In the genomic region with DNA sequence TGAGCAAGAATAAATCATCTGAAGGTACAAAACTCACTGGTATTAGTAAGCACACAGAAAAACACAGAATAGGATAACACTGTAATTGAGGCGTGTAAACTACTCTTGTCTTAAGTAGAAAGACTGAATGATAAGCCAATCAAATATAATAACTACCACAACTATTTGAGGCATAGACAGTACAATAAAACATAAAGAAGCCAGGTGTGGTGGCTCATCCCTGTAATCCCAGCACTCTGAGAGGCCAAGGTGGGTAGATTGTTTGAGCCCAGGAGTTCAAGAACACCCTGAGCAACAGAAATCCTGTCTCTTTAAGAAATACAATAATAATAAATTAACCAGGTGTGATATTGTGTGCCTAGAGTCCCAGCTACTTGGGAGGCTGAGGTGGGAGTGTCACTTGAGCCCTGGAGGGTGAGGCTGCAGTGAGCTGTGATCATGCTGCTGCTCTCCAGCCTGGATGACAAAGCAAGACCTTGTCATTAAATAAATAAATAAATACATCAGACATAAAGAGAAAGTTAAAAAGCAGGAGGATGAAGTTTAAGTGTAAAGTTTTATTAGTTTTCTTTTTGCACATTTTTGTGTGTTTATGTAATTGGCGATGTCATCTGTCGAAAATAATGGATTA, we compare ENCODE assay signal across 21 cellular contexts.
DNase-seq lines count a peak whose midpoint lies in the region; FAIRE-seq and TF ChIP-seq lines count a peak whose summit lies in the region.
"Had no signal": no experiment of that assay in that cellular context is flagged by ENCODE, and none has a peak within 500 bp of the region (broad histone marks: within the 10 kb centered on the region; RNA-seq: fewer than 3 reads in every experiment).

No MANE protein-coding gene starts in this region.

- no peak overlapping the region for H4K91ac ChIP-seq in H1 (replicated peaks; ENCODE audit: insufficient read length, low read length)

- no peak overlapping the region for H3K56ac ChIP-seq in H1 (replicated peaks; ENCODE audit: insufficient read length, low read depth, low read length)

- POLR2A ChIA-PET in MCF 10A (lab: Yijun Ruan, JAX): interaction anchor here (0.7 kb wide), 1 partner anchor 14 kb away, joined by 3 read pairs; no protein-coding TSS in a partner anchor
- POLR2A ChIA-PET in H1 (lab: Charles Lee; ENCODE audit: partially characterized antibody): no interaction called here

- no peaks in the 10 kb centered on the region for H3K27me3 ChIP-seq in mammary epithelial cell (ENCODE audit: insufficient read depth, low read length)
- no peaks in the 10 kb centered on the region for H3K27me3 ChIP-seq in H1 (replicated peaks in 1 of 4; ENCODE audit: control insufficient read depth in 3 of 4, extremely low read depth in 1 of 4, insufficient read depth in 3 of 4, low read length in 3 of 4)
- no peaks in the 10 kb centered on the region for H3K27me3 ChIP-seq in colonic mucosa
- H3K27me3 ChIP-seq: BE2C had no signal

- no peaks in the 10 kb centered on the region for H3K79me2 ChIP-seq in mammary epithelial cell (ENCODE audit: insufficient read depth, low read length)
- no peaks in the 10 kb centered on the region for H3K79me2 ChIP-seq in H1 (ENCODE audit: control insufficient read depth in 1 of 2, insufficient read depth in 2 of 2, low read length in 2 of 2)

- H3K27ac ChIP-seq in mammary epithelial cell (ENCODE audit: insufficient read depth, low read depth, low read length): no peak overlapping the region
- no peak overlapping the region for H3K27ac ChIP-seq in H1 (ENCODE audit: low read depth, low read length)
- no peak overlapping the region for H3K27ac ChIP-seq in colonic mucosa

- no peak overlapping the region for H2BK15ac ChIP-seq in H1 (ENCODE audit: low read length)

- no peak overlapping the region for H3K27ac Mint-ChIP-seq in MCF 10A (ENCODE audit: low read depth, unreplicated experiment)
- H3K27ac Mint-ChIP-seq in type B pancreatic cell: peak overlapping the region; percentile 82
- H3K27ac Mint-ChIP-seq: CD4-positive, CD25-positive, alpha-beta regulatory T cell; T-cell had no signal

- no peak for FAIRE-seq in H1 (lab: Jason Lieb, UNC)

- no peak for TF ChIP-seq EP300 in H1 (IDR thresholded peaks at IDR 0.05; ENCODE audit: borderline replicate concordance in 1 of 2, low read depth in 2 of 2, low read length in 2 of 2)

- no peaks in the 10 kb centered on the region for H3K4me1 Mint-ChIP-seq in MCF 10A (ENCODE audit: insufficient read depth, unreplicated experiment)
- H3K4me1 Mint-ChIP-seq in type B pancreatic cell (ENCODE audit: unreplicated experiment): peaks cover 14% of the 10 kb centered on the region
- H3K4me1 Mint-ChIP-seq: CD4-positive, CD25-positive, alpha-beta regulatory T cell; T-cell had no signal

- 61% methylated on average over 3 of the region's 3 CpGs for WGBS in mammary epithelial cell (ENCODE audit: low coverage, missing lambda C conversion rate)
- WGBS in H1 (ENCODE audit: extremely low coverage in 1 of 2, insufficient coverage in 1 of 2, insufficient read length in 1 of 2, insufficient replicate concordance in 2 of 2, low coverage in 1 of 2, low lambda C conversion rate in 2 of 2, missing lambda C conversion rate in 1 of 2), 2 experiments: 78% methylated on average over 3 of the region's 3 CpGs; no CpG with 5 or more reads in 1 of the 2 experiments

- BruUV-seq in mammary epithelial cell (replicated peaks; lab: Mats Ljungman, UMichigan) (TSS peak; percentile 99), MCF 10A (replicated peaks; lab: Mats Ljungman, UMichigan) (no TSS peak)

- H3K4me2 ChIP-seq in mammary epithelial cell (ENCODE audit: insufficient read depth, low read depth, low read length): no peak overlapping the region
- H3K4me2 ChIP-seq in H1 (ENCODE audit: insufficient read depth in 1 of 2, low read depth in 2 of 2, low read length in 2 of 2): no peak overlapping the region

- H3K9me3 ChIP-seq in mammary epithelial cell (replicated peaks; ENCODE audit: insufficient read depth, low read length) (no peaks in the 10 kb centered on the region), H1 (ENCODE audit: insufficient read depth in 2 of 2, low read depth in 1 of 2, low read length in 1 of 2) (no peaks in the 10 kb centered on the region), colonic mucosa (no peaks in the 10 kb centered on the region)
- H3K9me3 ChIP-seq: BE2C had no signal

- H3K9ac ChIP-seq in mammary epithelial cell (ENCODE audit: insufficient read depth, low read length): no peak overlapping the region
- no peak overlapping the region for H3K9ac ChIP-seq in H1 (replicated peaks in 1 of 4; ENCODE audit: extremely low read depth in 1 of 4, low read depth in 3 of 4, low read length in 3 of 4)
- no peak overlapping the region for H3K9ac ChIP-seq in colonic mucosa (ENCODE audit: low read depth in 2 of 2, low read length in 2 of 2)

- no peak overlapping the region for H2BK20ac ChIP-seq in H1 (ENCODE audit: low read length)

- no peak overlapping the region for H3K4ac ChIP-seq in H1 (replicated peaks; ENCODE audit: insufficient read length, low read depth, low read length)

- H2AFZ ChIP-seq in mammary epithelial cell (ENCODE audit: low read depth, low read length): no peak overlapping the region
- H2AFZ ChIP-seq in H1 (ENCODE audit: low read length): no peak overlapping the region

- intact Hi-C loops in mammary epithelial cell (cut with micrococcal nuclease): no loop called here
- intact Hi-C loops in MCF 10A (cut with micrococcal nuclease): no loop called here
- intact Hi-C loops in colonic mucosa (cut with DNase I): no loop called here

- H3K36me3 ChIP-seq in mammary epithelial cell (ENCODE audit: insufficient read depth, low read length): no peaks in the 10 kb centered on the region
- no peaks in the 10 kb centered on the region for H3K36me3 ChIP-seq in H1 (ENCODE audit: control insufficient read depth in 2 of 4, insufficient read depth in 4 of 4, low read length in 3 of 4)
- no peaks in the 10 kb centered on the region for H3K36me3 ChIP-seq in colonic mucosa
- H3K36me3 ChIP-seq: BE2C had no signal

- CTCF ChIA-PET in mammary epithelial cell (lab: Charles Lee; ENCODE audit: low non-redundant PET) (no interaction called here), MCF 10A (lab: Yijun Ruan, JAX) (no interaction called here), H1 (lab: Charles Lee; ENCODE audit: partially characterized antibody) (interaction anchor here (0.6 kb wide), 1 partner anchor 1232 kb away, joined by 3 read pairs; no protein-coding TSS in a partner anchor)

- no peak; a peak in 1 of 3 replicates for TF ChIP-seq POLR2A in H1 (IDR thresholded peaks at IDR 0.05; ENCODE audit: control extremely low read depth in 1 of 2, low read depth in 2 of 2, low read length in 2 of 2)

- H4K8ac ChIP-seq in H1 (ENCODE audit: extremely low read depth, insufficient read depth, low read length): no peak overlapping the region

- no peak overlapping the region; the same call in 1 of the 2 replicates for H2BK5ac ChIP-seq in H1 (ENCODE audit: low read depth, low read length)

- no peaks in the 10 kb centered on the region for H3K9me3 Mint-ChIP-seq in MCF 10A (ENCODE audit: unreplicated experiment)
- H3K9me3 Mint-ChIP-seq in type B pancreatic cell: peaks cover 8% of the 10 kb centered on the region

- peak; percentile 23 for DNase-seq in mammary epithelial cell
- DNase-seq in MCF 10A (ENCODE audit: unreplicated experiment): no peak
- DNase-seq in M059J (ENCODE audit: low read depth): peak; percentile 58
- DNase-seq in H1 (ENCODE audit: low read depth in 1 of 2, low spot score in 2 of 2): no peak
- DNase-seq in type B pancreatic cell (ENCODE audit: extremely low spot score, unreplicated experiment): no peak
- no peak for DNase-seq in colonic mucosa
- DNase-seq in NCI-H2107 (lab: John Stamatoyannopoulos, UW): no peak
- no peak for DNase-seq in NCI-H526 (lab: John Stamatoyannopoulos, UW)
- DNase-seq: 8988T; BE2C; CD4-positive, CD25-positive, alpha-beta regulatory T cell; COR-L47; DMS153; NCI-H1092 treated with DMSO at 0.1 percent for 48 hours; NCI-H146; NCI-H2081; NCI-H748 treated with DMSO at 0.1 percent for 48 hours; NK-92 treated with Interleukin-12 subunit alpha and Interleukin-12 subunit beta, amount 100 ng/mL, for 24 hours; RPMI8226; SHP77 treated with DMSO at 0.1 percent for 48 hours; T-cell had no signal

- in situ Hi-C loops in mammary epithelial cell (cut with MboI; ENCODE audit: low sequenced_read_pairs in 2 of 2): no loop called here

- no peaks in the 10 kb centered on the region for H3K36me3 Mint-ChIP-seq in MCF 10A (ENCODE audit: insufficient read depth, unreplicated experiment)
- H3K36me3 Mint-ChIP-seq in type B pancreatic cell: no peaks in the 10 kb centered on the region
- H3K36me3 Mint-ChIP-seq: CD4-positive, CD25-positive, alpha-beta regulatory T cell; T-cell had no signal

- H3K14ac ChIP-seq in H1 (ENCODE audit: insufficient read length): no peak overlapping the region

- no peak overlapping the region for H4K5ac ChIP-seq in H1 (ENCODE audit: insufficient read length, low read depth, low read length)

- H3K4me1 ChIP-seq in mammary epithelial cell (ENCODE audit: insufficient read depth, low read length) (peaks cover 4% of the 10 kb centered on the region), H1 (replicated peaks in 1 of 4; ENCODE audit: control insufficient read depth in 3 of 4, insufficient read depth in 4 of 4, low read length in 3 of 4) (no peaks in the 10 kb centered on the region), colonic mucosa (no peaks in the 10 kb centered on the region)
- H3K4me1 ChIP-seq: BE2C had no signal

- H3K4me3 Mint-ChIP-seq in MCF 10A (ENCODE audit: unreplicated experiment) (no peak overlapping the region), type B pancreatic cell (peak overlapping the region; percentile 32)
- H3K4me3 Mint-ChIP-seq: CD4-positive, CD25-positive, alpha-beta regulatory T cell; T-cell had no signal

- no peak overlapping the region for H2BK120ac ChIP-seq in H1 (replicated peaks; ENCODE audit: low read depth, low read length)

- TF ChIP-seq CTCF in mammary epithelial cell (conservative IDR thresholded peaks at IDR 0.05 in 1 of 2, IDR thresholded peaks at IDR 0.05 in 1 of 2; ENCODE audit: extremely low read depth in 1 of 2, insufficient read depth in 1 of 2, low read depth in 1 of 2, low read length in 2 of 2): no peak
- no peak for TF ChIP-seq CTCF in MCF 10A (IDR thresholded peaks at IDR 0.05; ENCODE audit: unreplicated experiment)
- TF ChIP-seq CTCF in H1 (IDR thresholded peaks at IDR 0.05; ENCODE audit: control extremely low read depth in 1 of 3, insufficient read depth in 1 of 3, low read depth in 1 of 3, low read length in 3 of 3): no peak
- no peak for TF ChIP-seq CTCF in type B pancreatic cell (conservative IDR thresholded peaks at IDR 0.05)
- TF ChIP-seq CTCF in colonic mucosa (IDR thresholded peaks at IDR 0.05): no peak

- H4K20me1 ChIP-seq in mammary epithelial cell (ENCODE audit: insufficient read depth, low read length) (no peaks in the 10 kb centered on the region), H1 (replicated peaks in 1 of 2; ENCODE audit: control insufficient read depth in 1 of 2, insufficient read depth in 2 of 2, low read length in 2 of 2) (no peaks in the 10 kb centered on the region)

- H3K27me3 Mint-ChIP-seq in MCF 10A (ENCODE audit: insufficient read depth, unreplicated experiment): no peaks in the 10 kb centered on the region
- H3K27me3 Mint-ChIP-seq in type B pancreatic cell: no peaks in the 10 kb centered on the region
- H3K27me3 Mint-ChIP-seq: T-cell had no signal

- H2AK5ac ChIP-seq in H1 (ENCODE audit: low read depth, low read length): no peak overlapping the region

- H2BK12ac ChIP-seq in H1 (ENCODE audit: low read depth, low read length): no peak overlapping the region

- H3K79me1 ChIP-seq in H1 (ENCODE audit: low read depth, low read length): no peaks in the 10 kb centered on the region

- no peak overlapping the region for H3K23ac ChIP-seq in H1 (ENCODE audit: insufficient read length)

- H3K4me3 ChIP-seq in mammary epithelial cell (replicated peaks in 1 of 3; ENCODE audit: insufficient read depth in 1 of 3, low read depth in 2 of 3, low read length in 3 of 3): no peak overlapping the region
- H3K4me3 ChIP-seq in H1 (ENCODE audit: extremely low read depth in 1 of 4, insufficient read depth in 2 of 4, low read depth in 3 of 4, low read length in 4 of 4): no peak overlapping the region
- H3K4me3 ChIP-seq in colonic mucosa: no peak overlapping the region

- no peak for TF ChIP-seq RAD21 in H1 (IDR thresholded peaks at IDR 0.05 in 1 of 2, conservative IDR thresholded peaks at IDR 0.05 in 1 of 2; ENCODE audit: low read depth in 2 of 2, low read length in 2 of 2)

- dilution Hi-C loops in mammary epithelial cell (cut with HindIII; ENCODE audit: low sequenced_read_pairs): no loop called here

- H3K23me2 ChIP-seq in H1 (ENCODE audit: low read depth, low read length): no peaks in the 10 kb centered on the region

- no peak overlapping the region for H3K18ac ChIP-seq in H1 (ENCODE audit: extremely low read depth, low read length)

Comparison
In these comparisons a context has a peak if more than half of its experiments do, and no peak if none do; other contexts are left out.
1. DNase-seq: peak in mammary epithelial cell (single experiment) and M059J (single experiment); none in MCF 10A (single experiment), H1 (0 of 2), type B pancreatic cell (single experiment), colonic mucosa (single experiment), NCI-H2107 (single experiment) and NCI-H526 (0 of 2).